Comparison of ENCODE assay signal across 8 cellular contexts in genomic region chr5:79236970-79237734, GRCh38. TPM values are rescaled to one million over a fixed set of nuclear protein-coding genes. Genes with fewer than 3 reads are reported as not detected.
DNase-seq lines count a peak whose midpoint lies in the region; ATAC-seq, FAIRE-seq and TF ChIP-seq lines count a peak whose summit lies in the region.

No MANE protein-coding gene starts in this region.

- ATAC-seq in HG03565 (IDR thresholded peaks at IDR 0.05; ENCODE audit: unreplicated experiment) = peak; percentile 14
- peak; percentile 33 for ATAC-seq in activated naive CD8-positive, alpha-beta T cell treated with anti-CD3 and anti-CD28 coated beads, Interleukin-2, amount 50 U/mL, for 24 hours

- H3K4me1 Mint-ChIP-seq in activated naive CD8-positive, alpha-beta T cell treated with anti-CD3 and anti-CD28 coated beads, Interleukin-2, amount 50 U/mL, for 24 hours = peaks cover 36% of the 10 kb centered on the region

- no peaks in the 10 kb centered on the region for H3K9me3 ChIP-seq in right atrium auricular region

- peak overlapping the region; percentile 89 for H3K4me3 Mint-ChIP-seq in activated naive CD8-positive, alpha-beta T cell treated with anti-CD3 and anti-CD28 coated beads, Interleukin-2, amount 50 U/mL, for 24 hours

- peak overlapping the region; percentile 94 to 95 for H3K27ac ChIP-seq in right atrium auricular region

- no peak for FAIRE-seq in D721Med (lab: Jason Lieb, UNC)

- H3K4me3 ChIP-seq in right atrium auricular region = peak overlapping the region; percentile 66 to 70

- no peaks in the 10 kb centered on the region for H3K9me3 Mint-ChIP-seq in activated naive CD8-positive, alpha-beta T cell treated with anti-CD3 and anti-CD28 coated beads, Interleukin-2, amount 50 U/mL, for 24 hours

- peak; percentile 53 for DNase-seq in AG08396 (ENCODE audit: low spot score)
- DNase-seq in GM19238 (ENCODE audit: insufficient read length, low spot score) = peak; percentile 24
- peak; percentile 34 for DNase-seq in SK-N-DZ (ENCODE audit: low spot score)
- DNase-seq in activated naive CD8-positive, alpha-beta T cell treated with anti-CD3 and anti-CD28 coated beads, Interleukin-2, amount 50 U/mL, for 24 hours = peak; percentile 47
- no peak for DNase-seq in right atrium auricular region (ENCODE audit: low spot score)
- DNase-seq in renal cortical epithelial cell (ENCODE audit: low read depth) = peak; percentile 44
- DNase-seq in D721Med (ENCODE audit: insufficient read length, low spot score) = no peak

- H3K27me3 ChIP-seq in right atrium auricular region = no peaks in the 10 kb centered on the region

- TF ChIP-seq CTCF in right atrium auricular region (IDR thresholded peaks at IDR 0.05) (no peak), D721Med (IDR thresholded peaks at IDR 0.05; ENCODE audit: insufficient read depth, missing control alignments) (no peak)

- H3K27me3 Mint-ChIP-seq in activated naive CD8-positive, alpha-beta T cell treated with anti-CD3 and anti-CD28 coated beads, Interleukin-2, amount 50 U/mL, for 24 hours = no peaks in the 10 kb centered on the region

- H3K36me3 ChIP-seq in right atrium auricular region = no peaks in the 10 kb centered on the region

- H3K4me1 ChIP-seq in right atrium auricular region = peaks cover 0 to 29% of the 10 kb centered on the region in 2 donors

- no peaks in the 10 kb centered on the region for H3K36me3 Mint-ChIP-seq in activated naive CD8-positive, alpha-beta T cell treated with anti-CD3 and anti-CD28 coated beads, Interleukin-2, amount 50 U/mL, for 24 hours (ENCODE audit: low read depth)

- H3K27ac Mint-ChIP-seq in activated naive CD8-positive, alpha-beta T cell treated with anti-CD3 and anti-CD28 coated beads, Interleukin-2, amount 50 U/mL, for 24 hours = peak overlapping the region; percentile 34

RNA-seq across cellular contexts. Expression of gene JMY, which starts 1.2 kb away (rescaled TPM):
- polyA plus RNA-seq in SK-N-DZ (2014; cell fraction: cytosol; rRNA removed) = 7.1 and 8.2 TPM in 2 replicates
- 11.5 and 12.4 TPM in 2 replicates for polyA plus RNA-seq in SK-N-DZ (2014; cell fraction: nucleus; rRNA removed)
- total RNA-seq in right atrium auricular region (10 to 100 TPM; 10.6 to 13.6 TPM), renal cortical epithelial cell (8.3 and 35.5 TPM in 2 replicates)

Comparison
In these comparisons a context has a peak if more than half of its experiments do, and no peak if none do; other contexts are left out.
1. DNase-seq: peak in AG08396 (single experiment), GM19238 (single experiment), SK-N-DZ (single experiment), activated naive CD8-positive, alpha-beta T cell treated with anti-CD3 and anti-CD28 coated beads, Interleukin-2, amount 50 U/mL, for 24 hours (single experiment) and renal cortical epithelial cell (single experiment); none in right atrium auricular region (single experiment) and D721Med (single experiment).